21 cellular contexts compared by ENCODE assay signal in genomic region chr14:96748371-96748770, GRCh38. TPM values are rescaled to one million over a fixed set of nuclear protein-coding genes. Genes with fewer than 3 reads are reported as not detected.
DNase-seq lines count a peak whose midpoint lies in the region; ATAC-seq and TF ChIP-seq lines count a peak whose summit lies in the region.
"Had no signal": no experiment of that assay in that cellular context is flagged by ENCODE, and none has a peak within 500 bp of the region (broad histone marks: within the 10 kb centered on the region; RNA-seq: fewer than 3 reads in every experiment).

No MANE protein-coding gene starts in this region.

- H3K4me3 Mint-ChIP-seq in activated naive CD4-positive, alpha-beta T cell treated with anti-CD3 and anti-CD28 coated beads, Interleukin-2, amount 10 ng/mL, durations not matched to agents 7 days and 5 days, result no peak overlapping the region
- H3K4me3 Mint-ChIP-seq: activated CD4-positive, alpha-beta T cell treated with anti-CD3 and anti-CD28 coated beads, Interleukin-2, amount 10 ng/mL, durations not matched to agents 24 days and 14 days; B cell; mesothelial cell of epicardium; neural crest cell had no signal

- no peaks in the 10 kb centered on the region for H3K9me3 Mint-ChIP-seq in activated naive CD4-positive, alpha-beta T cell treated with anti-CD3 and anti-CD28 coated beads, Interleukin-2, amount 10 ng/mL, durations not matched to agents 7 days and 5 days
- H3K9me3 Mint-ChIP-seq: activated CD4-positive, alpha-beta T cell treated with anti-CD3 and anti-CD28 coated beads, Interleukin-2, amount 10 ng/mL, durations not matched to agents 24 days and 14 days; mesothelial cell of epicardium; neural crest cell had no signal

- no peaks in the 10 kb centered on the region for H3K4me1 Mint-ChIP-seq in activated naive CD4-positive, alpha-beta T cell treated with anti-CD3 and anti-CD28 coated beads, Interleukin-2, amount 10 ng/mL, durations not matched to agents 7 days and 5 days
- H3K4me1 Mint-ChIP-seq: activated CD4-positive, alpha-beta T cell treated with anti-CD3 and anti-CD28 coated beads, Interleukin-2, amount 10 ng/mL, durations not matched to agents 24 days and 14 days; B cell; mesothelial cell of epicardium had no signal

- no peaks in the 10 kb centered on the region for H3K36me3 Mint-ChIP-seq in activated naive CD4-positive, alpha-beta T cell treated with anti-CD3 and anti-CD28 coated beads, Interleukin-2, amount 10 ng/mL, durations not matched to agents 7 days and 5 days
- H3K36me3 Mint-ChIP-seq: mesothelial cell of epicardium had no signal

- no peak overlapping the region for H3K27ac Mint-ChIP-seq in activated naive CD4-positive, alpha-beta T cell treated with anti-CD3 and anti-CD28 coated beads, Interleukin-2, amount 10 ng/mL, durations not matched to agents 7 days and 5 days
- H3K27ac Mint-ChIP-seq: activated CD4-positive, alpha-beta T cell treated with anti-CD3 and anti-CD28 coated beads, Interleukin-2, amount 10 ng/mL, durations not matched to agents 24 days and 14 days; B cell; mesothelial cell of epicardium had no signal

- CTCF ChIA-PET in activated naive CD4-positive, alpha-beta T cell treated with anti-CD3 and anti-CD28 coated beads, Interleukin-2, amount 10 ng/mL, durations not matched to agents 7 days and 5 days (lab: Charles Lee), result no interaction called here

- no peaks in the 10 kb centered on the region for H3K4me1 ChIP-seq in lower lobe of right lung
- H3K4me1 ChIP-seq: adrenal gland, gastroesophageal sphincter, Peyer's patch, prostate gland had no signal

- H3K27me3 ChIP-seq in lower lobe of right lung (ENCODE audit: low read depth), result peaks cover 37% of the 10 kb centered on the region
- H3K27me3 ChIP-seq: adrenal gland, MG63, Peyer's patch had no signal

- no peak for ATAC-seq in lower lobe of right lung
- ATAC-seq: gastroesophageal sphincter, HepG2 had no signal

- no peak overlapping the region for H3K4me3 ChIP-seq in lower lobe of right lung
- H3K4me3 ChIP-seq: adrenal gland, gastroesophageal sphincter, MG63, Peyer's patch, prostate gland had no signal

- H3K27ac ChIP-seq in lower lobe of right lung, result no peak overlapping the region
- H3K27ac ChIP-seq: adrenal gland, gastroesophageal sphincter, Peyer's patch, prostate gland had no signal

- peak; percentile 33 for DNase-seq in Daoy (ENCODE audit: low read depth)
- peak; percentile 91 for DNase-seq in NCI-H1105 (lab: John Stamatoyannopoulos, UW)
- peak; percentile 71 for DNase-seq in NCI-H748 treated with DMSO at 0.1 percent for 48 hours (lab: John Stamatoyannopoulos, UW)
- peak; percentile 45 for DNase-seq in mucosa of gallbladder (ENCODE audit: low spot score)
- no peak for DNase-seq in lower lobe of right lung
- DNase-seq in NCI-H446 treated with DMSO at 0.1 percent for 48 hours (lab: John Stamatoyannopoulos, UW), result no peak
- DNase-seq in activated naive CD4-positive, alpha-beta T cell treated with anti-CD3 and anti-CD28 coated beads, Interleukin-2, amount 10 ng/mL, durations not matched to agents 7 days and 5 days, result no peak
- DNase-seq: activated CD4-positive, alpha-beta T cell treated with anti-CD3 and anti-CD28 coated beads, Interleukin-2, amount 10 ng/mL, durations not matched to agents 24 days and 14 days; activated CD8-positive, alpha-beta memory T cell treated with anti-CD3 and anti-CD28 coated beads, Interleukin-2, amount 50 U/mL, for 4 hours; activated effector memory CD4-positive, alpha-beta T cell treated with Interleukin-2 at 50 U/mL for 16 hours; MG63; NCI-H526; Peyer's patch; stimulated activated CD8-positive, alpha-beta memory T cell treated with anti-CD3 and anti-CD28 coated beads, Interleukin-4, amount 100 ng/mL, for 48 hours had no signal

- no peak for TF ChIP-seq CTCF in lower lobe of right lung (IDR thresholded peaks at IDR 0.05)

- H3K36me3 ChIP-seq in lower lobe of right lung, result no peaks in the 10 kb centered on the region
- H3K36me3 ChIP-seq: adrenal gland, gastroesophageal sphincter, MG63, Peyer's patch, prostate gland had no signal

- no peaks in the 10 kb centered on the region for H3K9me3 ChIP-seq in lower lobe of right lung
- H3K9me3 ChIP-seq: adrenal gland, gastroesophageal sphincter, MG63, Peyer's patch, prostate gland had no signal

- intact Hi-C loops in lower lobe of right lung (cut with DNase I), result no loop called here

- peaks cover 46% of the 10 kb centered on the region for H3K27me3 Mint-ChIP-seq in activated naive CD4-positive, alpha-beta T cell treated with anti-CD3 and anti-CD28 coated beads, Interleukin-2, amount 10 ng/mL, durations not matched to agents 7 days and 5 days

RNA-seq across cellular contexts. Expression of gene VRK1, which starts 48.8 kb away (rescaled TPM):
- 146 TPM in 2 replicates for total RNA-seq in Daoy (2014; rRNA removed; shearing (Covaris generic))
- total RNA-seq in mucosa of gallbladder (12.1 TPM), lower lobe of right lung (9.5 TPM)

Comparison
In these comparisons a context has a peak if more than half of its experiments do, and no peak if none do; other contexts are left out.
1. DNase-seq: peak in Daoy (single experiment), NCI-H1105 (single experiment), NCI-H748 treated with DMSO at 0.1 percent for 48 hours (single experiment) and mucosa of gallbladder (single experiment); none in lower lobe of right lung (single experiment), NCI-H446 treated with DMSO at 0.1 percent for 48 hours (single experiment) and activated naive CD4-positive, alpha-beta T cell treated with anti-CD3 and anti-CD28 coated beads, Interleukin-2, amount 10 ng/mL, durations not matched to agents 7 days and 5 days (single experiment).
2. RNA of gene VRK1, which starts 48.8 kb away (total RNA-seq): 146 TPM in Daoy; 12.1 TPM in mucosa of gallbladder (single experiment) and 9.5 TPM in lower lobe of right lung (single experiment); every median in the first group is over 10 times any median in the second.